In genomic region chr16:720990-721764, GRCh38 we compare ENCODE assay signal across 1 cellular context.
TF ChIP-seq lines count a peak whose summit lies in the region.

Gene ANTKMT, plus strand, starts transcription at chr16:721146. Its CDS starts 129 bp downstream, at chr16:721275.

TF ChIP-seq in HepG2, 621 proteins besides CTCF, POLR2A, EP300 and RAD21 (continued from another document and continues in another):
- TF ChIP-seq ZNF609 (CRISPR knock-in tag; IDR thresholded peaks at IDR 0.05; ENCODE audit: borderline replicate concordance), result 0 out of 2 replicates have a peak, but pooled peaks have one; percentile 46
- TF ChIP-seq DNMT1 (CRISPR knock-in tag; IDR thresholded peaks at IDR 0.05), result peak; percentile 76
- TF ChIP-seq ZNF674 (CRISPR knock-in tag; IDR thresholded peaks at IDR 0.05; ENCODE audit: low read depth), result peak; percentile 76; the same call in 1 of the 2 replicates
- peak; percentile 74 for TF ChIP-seq SKI (IDR thresholded peaks at IDR 0.05; ENCODE audit: partially characterized antibody)
- peak; percentile 78; the same call in 1 of the 2 replicates for TF ChIP-seq ARID4A (CRISPR knock-in tag; IDR thresholded peaks at IDR 0.05; ENCODE audit: borderline replicate concordance)
- TF ChIP-seq TSC22D2 (CRISPR knock-in tag; IDR thresholded peaks at IDR 0.05; ENCODE audit: borderline replicate concordance), result no peak
- TF ChIP-seq HOXA9 (CRISPR knock-in tag; IDR thresholded peaks at IDR 0.05; ENCODE audit: borderline replicate concordance), result peak; percentile 78
- peak; percentile 5; the same call in 1 of the 2 replicates for TF ChIP-seq FOXA3 (CRISPR knock-in tag; IDR thresholded peaks at IDR 0.05)
- TF ChIP-seq ZNF607 (CRISPR knock-in tag; IDR thresholded peaks at IDR 0.05; ENCODE audit: borderline replicate concordance), result peak; percentile 90; the same call in 1 of the 2 replicates
- peak; percentile 76; the same call in 1 of the 2 replicates for TF ChIP-seq ZNF816 (CRISPR knock-in tag; IDR thresholded peaks at IDR 0.05; ENCODE audit: borderline replicate concordance)
- TF ChIP-seq SIN3A (IDR thresholded peaks at IDR 0.05; ENCODE audit: borderline replicate concordance, low read depth, low read length), result peak; percentile 76; the same call in 1 of the 2 replicates
- TF ChIP-seq SP2 (CRISPR knock-in tag; IDR thresholded peaks at IDR 0.05), result peak; percentile 64
- peak; percentile 42; the same call in 1 of the 2 replicates for TF ChIP-seq TOPORS (CRISPR knock-in tag; IDR thresholded peaks at IDR 0.05)
- no peak for TF ChIP-seq ARID2 (CRISPR knock-in tag; IDR thresholded peaks at IDR 0.05; ENCODE audit: borderline replicate concordance)
- peak; percentile 7 for TF ChIP-seq PAXIP1 (CRISPR knock-in tag; conservative IDR thresholded peaks at IDR 0.05)
- TF ChIP-seq ZBTB34 (CRISPR knock-in tag; IDR thresholded peaks at IDR 0.05), result 0 out of 2 replicates have a peak, but pooled peaks have one; percentile 23
- no peak for TF ChIP-seq THRA (CRISPR knock-in tag; IDR thresholded peaks at IDR 0.05; ENCODE audit: borderline replicate concordance)
- no peak for TF ChIP-seq TCF7L2 (IDR thresholded peaks at IDR 0.05; ENCODE audit: low read depth, low read length)
- TF ChIP-seq KLF12 (CRISPR knock-in tag; IDR thresholded peaks at IDR 0.05; ENCODE audit: borderline replicate concordance), result peak; percentile 65; the same call in 1 of the 2 replicates
- no peak for TF ChIP-seq FOXM1 (CRISPR knock-in tag; IDR thresholded peaks at IDR 0.05)
- TF ChIP-seq HNF4A (CRISPR knock-in tag; IDR thresholded peaks at IDR 0.05), result peak; percentile 17; the same call in 1 of the 2 replicates
- TF ChIP-seq ZNF383 (CRISPR knock-in tag; IDR thresholded peaks at IDR 0.05; ENCODE audit: borderline replicate concordance), result no peak
- TF ChIP-seq TRAFD1 (CRISPR knock-in tag; IDR thresholded peaks at IDR 0.05; ENCODE audit: borderline replicate concordance), result no peak
- peak; percentile 82 for TF ChIP-seq CCDC6 (CRISPR knock-in tag; IDR thresholded peaks at IDR 0.05)
- TF ChIP-seq ZNF18 (CRISPR knock-in tag; IDR thresholded peaks at IDR 0.05; ENCODE audit: insufficient replicate concordance), result peak; percentile 47
- 0 out of 2 replicates have a peak, but pooled peaks have one; percentile 54 for TF ChIP-seq ZZZ3 (CRISPR knock-in tag; IDR thresholded peaks at IDR 0.05; ENCODE audit: borderline replicate concordance)
- peak; percentile 33 for TF ChIP-seq ZNF281 (CRISPR knock-in tag; IDR thresholded peaks at IDR 0.05; ENCODE audit: borderline replicate concordance)
- peak; percentile 40; the same call in 1 of the 3 replicates for TF ChIP-seq MXI1 (IDR thresholded peaks at IDR 0.05; ENCODE audit: borderline replicate concordance, low read depth, low read length)
